1 cellular context compared by ENCODE assay signal in the genomic region with DNA sequence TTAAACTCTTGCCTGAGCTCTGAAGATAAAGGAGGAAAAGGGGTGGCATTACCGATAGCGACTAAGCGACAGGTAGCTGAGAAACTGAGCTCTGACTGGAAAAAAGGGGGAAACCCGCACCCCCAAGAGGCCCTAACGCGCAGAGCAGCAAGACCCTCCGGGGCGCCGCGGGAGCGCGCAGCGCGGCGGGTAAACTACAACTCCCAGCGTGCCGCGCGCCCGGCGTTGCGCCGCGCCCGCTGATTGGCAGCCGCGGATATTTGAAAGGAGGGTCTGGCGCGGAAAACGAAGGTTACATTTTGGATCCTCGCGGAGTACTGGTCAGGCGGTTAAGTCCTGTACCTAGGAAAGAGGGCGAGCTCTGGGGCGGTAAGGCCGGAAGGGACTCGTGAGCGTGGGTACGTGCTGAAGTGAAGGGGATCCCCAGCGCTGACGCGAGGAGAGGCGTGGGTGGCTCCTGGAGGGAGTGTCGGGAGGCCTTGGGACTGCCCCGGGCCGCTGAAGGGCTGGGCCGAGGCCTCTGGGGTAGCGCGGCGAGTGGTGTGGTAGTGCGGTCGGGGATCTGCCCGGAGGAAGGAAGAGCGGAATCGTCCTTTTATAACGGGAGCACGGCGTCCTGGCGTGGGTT.
TF ChIP-seq lines count a peak whose summit lies in the region.

A gene (plus strand): TSS at position 291 of the 628 bp plus-strand sequence. CDS start 468 bp downstream, outside the sequence.

TF ChIP-seq in GM12878, 131 proteins besides CTCF, POLR2A, EP300 and RAD21 (continued from another document and continues in another):
- TF ChIP-seq, protein P1, sequence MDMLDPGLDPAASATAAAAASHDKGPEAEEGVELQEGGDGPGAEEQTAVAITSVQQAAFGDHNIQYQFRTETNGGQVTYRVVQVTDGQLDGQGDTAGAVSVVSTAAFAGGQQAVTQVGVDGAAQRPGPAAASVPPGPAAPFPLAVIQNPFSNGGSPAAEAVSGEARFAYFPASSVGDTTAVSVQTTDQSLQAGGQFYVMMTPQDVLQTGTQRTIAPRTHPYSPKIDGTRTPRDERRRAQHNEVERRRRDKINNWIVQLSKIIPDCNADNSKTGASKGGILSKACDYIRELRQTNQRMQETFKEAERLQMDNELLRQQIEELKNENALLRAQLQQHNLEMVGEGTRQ (IDR thresholded peaks at IDR 0.05; ENCODE audit: borderline replicate concordance, low read depth, low read length) = no peak
- TF ChIP-seq YBX1 (IDR thresholded peaks at IDR 0.05) = no peak
- TF ChIP-seq KLF5 (IDR thresholded peaks at IDR 0.05; ENCODE audit: partially characterized antibody) = peak; percentile 52
- no peak for TF ChIP-seq MTA3 (IDR thresholded peaks at IDR 0.05; ENCODE audit: borderline replicate concordance, low read length)
- no peak; the same call in 1 of the 2 replicates for TF ChIP-seq PAX5 (IDR thresholded peaks at IDR 0.05; ENCODE audit: borderline replicate concordance, low read depth, low read length)
- TF ChIP-seq, protein P2, sequence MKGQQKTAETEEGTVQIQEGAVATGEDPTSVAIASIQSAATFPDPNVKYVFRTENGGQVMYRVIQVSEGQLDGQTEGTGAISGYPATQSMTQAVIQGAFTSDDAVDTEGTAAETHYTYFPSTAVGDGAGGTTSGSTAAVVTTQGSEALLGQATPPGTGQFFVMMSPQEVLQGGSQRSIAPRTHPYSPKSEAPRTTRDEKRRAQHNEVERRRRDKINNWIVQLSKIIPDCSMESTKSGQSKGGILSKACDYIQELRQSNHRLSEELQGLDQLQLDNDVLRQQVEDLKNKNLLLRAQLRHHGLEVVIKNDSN (IDR thresholded peaks at IDR 0.05; ENCODE audit: borderline replicate concordance, extremely low read length, insufficient read depth, low read depth, low read length) = no peak
- TF ChIP-seq, protein P3, sequence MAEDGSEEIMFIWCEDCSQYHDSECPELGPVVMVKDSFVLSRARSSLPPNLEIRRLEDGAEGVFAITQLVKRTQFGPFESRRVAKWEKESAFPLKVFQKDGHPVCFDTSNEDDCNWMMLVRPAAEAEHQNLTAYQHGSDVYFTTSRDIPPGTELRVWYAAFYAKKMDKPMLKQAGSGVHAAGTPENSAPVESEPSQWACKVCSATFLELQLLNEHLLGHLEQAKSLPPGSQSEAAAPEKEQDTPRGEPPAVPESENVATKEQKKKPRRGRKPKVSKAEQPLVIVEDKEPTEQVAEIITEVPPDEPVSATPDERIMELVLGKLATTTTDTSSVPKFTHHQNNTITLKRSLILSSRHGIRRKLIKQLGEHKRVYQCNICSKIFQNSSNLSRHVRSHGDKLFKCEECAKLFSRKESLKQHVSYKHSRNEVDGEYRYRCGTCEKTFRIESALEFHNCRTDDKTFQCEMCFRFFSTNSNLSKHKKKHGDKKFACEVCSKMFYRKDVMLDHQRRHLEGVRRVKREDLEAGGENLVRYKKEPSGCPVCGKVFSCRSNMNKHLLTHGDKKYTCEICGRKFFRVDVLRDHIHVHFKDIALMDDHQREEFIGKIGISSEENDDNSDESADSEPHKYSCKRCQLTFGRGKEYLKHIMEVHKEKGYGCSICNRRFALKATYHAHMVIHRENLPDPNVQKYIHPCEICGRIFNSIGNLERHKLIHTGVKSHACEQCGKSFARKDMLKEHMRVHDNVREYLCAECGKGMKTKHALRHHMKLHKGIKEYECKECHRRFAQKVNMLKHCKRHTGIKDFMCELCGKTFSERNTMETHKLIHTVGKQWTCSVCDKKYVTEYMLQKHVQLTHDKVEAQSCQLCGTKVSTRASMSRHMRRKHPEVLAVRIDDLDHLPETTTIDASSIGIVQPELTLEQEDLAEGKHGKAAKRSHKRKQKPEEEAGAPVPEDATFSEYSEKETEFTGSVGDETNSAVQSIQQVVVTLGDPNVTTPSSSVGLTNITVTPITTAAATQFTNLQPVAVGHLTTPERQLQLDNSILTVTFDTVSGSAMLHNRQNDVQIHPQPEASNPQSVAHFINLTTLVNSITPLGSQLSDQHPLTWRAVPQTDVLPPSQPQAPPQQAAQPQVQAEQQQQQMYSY (CRISPR knock-in tag; IDR thresholded peaks at IDR 0.05) = no peak
- no peak for TF ChIP-seq PAX8 (IDR thresholded peaks at IDR 0.05)
- TF ChIP-seq ZNF384 (IDR thresholded peaks at IDR 0.05; ENCODE audit: borderline replicate concordance, low read depth, low read length) = no peak
- TF ChIP-seq, protein P4, sequence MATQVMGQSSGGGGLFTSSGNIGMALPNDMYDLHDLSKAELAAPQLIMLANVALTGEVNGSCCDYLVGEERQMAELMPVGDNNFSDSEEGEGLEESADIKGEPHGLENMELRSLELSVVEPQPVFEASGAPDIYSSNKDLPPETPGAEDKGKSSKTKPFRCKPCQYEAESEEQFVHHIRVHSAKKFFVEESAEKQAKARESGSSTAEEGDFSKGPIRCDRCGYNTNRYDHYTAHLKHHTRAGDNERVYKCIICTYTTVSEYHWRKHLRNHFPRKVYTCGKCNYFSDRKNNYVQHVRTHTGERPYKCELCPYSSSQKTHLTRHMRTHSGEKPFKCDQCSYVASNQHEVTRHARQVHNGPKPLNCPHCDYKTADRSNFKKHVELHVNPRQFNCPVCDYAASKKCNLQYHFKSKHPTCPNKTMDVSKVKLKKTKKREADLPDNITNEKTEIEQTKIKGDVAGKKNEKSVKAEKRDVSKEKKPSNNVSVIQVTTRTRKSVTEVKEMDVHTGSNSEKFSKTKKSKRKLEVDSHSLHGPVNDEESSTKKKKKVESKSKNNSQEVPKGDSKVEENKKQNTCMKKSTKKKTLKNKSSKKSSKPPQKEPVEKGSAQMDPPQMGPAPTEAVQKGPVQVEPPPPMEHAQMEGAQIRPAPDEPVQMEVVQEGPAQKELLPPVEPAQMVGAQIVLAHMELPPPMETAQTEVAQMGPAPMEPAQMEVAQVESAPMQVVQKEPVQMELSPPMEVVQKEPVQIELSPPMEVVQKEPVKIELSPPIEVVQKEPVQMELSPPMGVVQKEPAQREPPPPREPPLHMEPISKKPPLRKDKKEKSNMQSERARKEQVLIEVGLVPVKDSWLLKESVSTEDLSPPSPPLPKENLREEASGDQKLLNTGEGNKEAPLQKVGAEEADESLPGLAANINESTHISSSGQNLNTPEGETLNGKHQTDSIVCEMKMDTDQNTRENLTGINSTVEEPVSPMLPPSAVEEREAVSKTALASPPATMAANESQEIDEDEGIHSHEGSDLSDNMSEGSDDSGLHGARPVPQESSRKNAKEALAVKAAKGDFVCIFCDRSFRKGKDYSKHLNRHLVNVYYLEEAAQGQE (IDR thresholded peaks at IDR 0.05; ENCODE audit: low read depth, low read length) = no peak
- TF ChIP-seq ZNF622 (IDR thresholded peaks at IDR 0.05) = no peak
- no peak for TF ChIP-seq POLR2AphosphoS5 (IDR thresholded peaks at IDR 0.05; ENCODE audit: low read length)
- TF ChIP-seq CEBPB (IDR thresholded peaks at IDR 0.05; ENCODE audit: borderline replicate concordance in 1 of 2, low read depth in 2 of 2, low read length in 2 of 2) = no peak
- TF ChIP-seq, protein P5, sequence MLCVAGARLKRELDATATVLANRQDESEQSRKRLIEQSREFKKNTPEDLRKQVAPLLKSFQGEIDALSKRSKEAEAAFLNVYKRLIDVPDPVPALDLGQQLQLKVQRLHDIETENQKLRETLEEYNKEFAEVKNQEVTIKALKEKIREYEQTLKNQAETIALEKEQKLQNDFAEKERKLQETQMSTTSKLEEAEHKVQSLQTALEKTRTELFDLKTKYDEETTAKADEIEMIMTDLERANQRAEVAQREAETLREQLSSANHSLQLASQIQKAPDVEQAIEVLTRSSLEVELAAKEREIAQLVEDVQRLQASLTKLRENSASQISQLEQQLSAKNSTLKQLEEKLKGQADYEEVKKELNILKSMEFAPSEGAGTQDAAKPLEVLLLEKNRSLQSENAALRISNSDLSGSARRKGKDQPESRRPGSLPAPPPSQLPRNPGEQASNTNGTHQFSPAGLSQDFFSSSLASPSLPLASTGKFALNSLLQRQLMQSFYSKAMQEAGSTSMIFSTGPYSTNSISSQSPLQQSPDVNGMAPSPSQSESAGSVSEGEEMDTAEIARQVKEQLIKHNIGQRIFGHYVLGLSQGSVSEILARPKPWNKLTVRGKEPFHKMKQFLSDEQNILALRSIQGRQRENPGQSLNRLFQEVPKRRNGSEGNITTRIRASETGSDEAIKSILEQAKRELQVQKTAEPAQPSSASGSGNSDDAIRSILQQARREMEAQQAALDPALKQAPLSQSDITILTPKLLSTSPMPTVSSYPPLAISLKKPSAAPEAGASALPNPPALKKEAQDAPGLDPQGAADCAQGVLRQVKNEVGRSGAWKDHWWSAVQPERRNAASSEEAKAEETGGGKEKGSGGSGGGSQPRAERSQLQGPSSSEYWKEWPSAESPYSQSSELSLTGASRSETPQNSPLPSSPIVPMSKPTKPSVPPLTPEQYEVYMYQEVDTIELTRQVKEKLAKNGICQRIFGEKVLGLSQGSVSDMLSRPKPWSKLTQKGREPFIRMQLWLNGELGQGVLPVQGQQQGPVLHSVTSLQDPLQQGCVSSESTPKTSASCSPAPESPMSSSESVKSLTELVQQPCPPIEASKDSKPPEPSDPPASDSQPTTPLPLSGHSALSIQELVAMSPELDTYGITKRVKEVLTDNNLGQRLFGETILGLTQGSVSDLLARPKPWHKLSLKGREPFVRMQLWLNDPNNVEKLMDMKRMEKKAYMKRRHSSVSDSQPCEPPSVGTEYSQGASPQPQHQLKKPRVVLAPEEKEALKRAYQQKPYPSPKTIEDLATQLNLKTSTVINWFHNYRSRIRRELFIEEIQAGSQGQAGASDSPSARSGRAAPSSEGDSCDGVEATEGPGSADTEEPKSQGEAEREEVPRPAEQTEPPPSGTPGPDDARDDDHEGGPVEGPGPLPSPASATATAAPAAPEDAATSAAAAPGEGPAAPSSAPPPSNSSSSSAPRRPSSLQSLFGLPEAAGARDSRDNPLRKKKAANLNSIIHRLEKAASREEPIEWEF (IDR thresholded peaks at IDR 0.05; ENCODE audit: insufficient replicate concordance, low read depth, low read length) = no peak
- TF ChIP-seq TAF1 (IDR thresholded peaks at IDR 0.05; ENCODE audit: borderline replicate concordance, low read depth, low read length) = no peak
- peak; percentile 46 for TF ChIP-seq SP1 (IDR thresholded peaks at IDR 0.05; ENCODE audit: low read depth, low read length)
- TF ChIP-seq BCL11A (IDR thresholded peaks at IDR 0.05; ENCODE audit: low read depth, low read length) = 0 out of 2 replicates have a peak, but pooled peaks have one; percentile 5
- peak; percentile 87 for TF ChIP-seq MXI1 (IDR thresholded peaks at IDR 0.05; ENCODE audit: low read depth, low read length)
- TF ChIP-seq, protein P6, sequence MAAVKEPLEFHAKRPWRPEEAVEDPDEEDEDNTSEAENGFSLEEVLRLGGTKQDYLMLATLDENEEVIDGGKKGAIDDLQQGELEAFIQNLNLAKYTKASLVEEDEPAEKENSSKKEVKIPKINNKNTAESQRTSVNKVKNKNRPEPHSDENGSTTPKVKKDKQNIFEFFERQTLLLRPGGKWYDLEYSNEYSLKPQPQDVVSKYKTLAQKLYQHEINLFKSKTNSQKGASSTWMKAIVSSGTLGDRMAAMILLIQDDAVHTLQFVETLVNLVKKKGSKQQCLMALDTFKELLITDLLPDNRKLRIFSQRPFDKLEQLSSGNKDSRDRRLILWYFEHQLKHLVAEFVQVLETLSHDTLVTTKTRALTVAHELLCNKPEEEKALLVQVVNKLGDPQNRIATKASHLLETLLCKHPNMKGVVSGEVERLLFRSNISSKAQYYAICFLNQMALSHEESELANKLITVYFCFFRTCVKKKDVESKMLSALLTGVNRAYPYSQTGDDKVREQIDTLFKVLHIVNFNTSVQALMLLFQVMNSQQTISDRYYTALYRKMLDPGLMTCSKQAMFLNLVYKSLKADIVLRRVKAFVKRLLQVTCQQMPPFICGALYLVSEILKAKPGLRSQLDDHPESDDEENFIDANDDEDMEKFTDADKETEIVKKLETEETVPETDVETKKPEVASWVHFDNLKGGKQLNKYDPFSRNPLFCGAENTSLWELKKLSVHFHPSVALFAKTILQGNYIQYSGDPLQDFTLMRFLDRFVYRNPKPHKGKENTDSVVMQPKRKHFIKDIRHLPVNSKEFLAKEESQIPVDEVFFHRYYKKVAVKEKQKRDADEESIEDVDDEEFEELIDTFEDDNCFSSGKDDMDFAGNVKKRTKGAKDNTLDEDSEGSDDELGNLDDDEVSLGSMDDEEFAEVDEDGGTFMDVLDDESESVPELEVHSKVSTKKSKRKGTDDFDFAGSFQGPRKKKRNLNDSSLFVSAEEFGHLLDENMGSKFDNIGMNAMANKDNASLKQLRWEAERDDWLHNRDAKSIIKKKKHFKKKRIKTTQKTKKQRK (IDR thresholded peaks at IDR 0.05; ENCODE audit: low read depth, low read length) = no peak
- TF ChIP-seq TBL1XR1 (IDR thresholded peaks at IDR 0.05; ENCODE audit: low read depth, low read length) = no peak
- TF ChIP-seq, protein P7, sequence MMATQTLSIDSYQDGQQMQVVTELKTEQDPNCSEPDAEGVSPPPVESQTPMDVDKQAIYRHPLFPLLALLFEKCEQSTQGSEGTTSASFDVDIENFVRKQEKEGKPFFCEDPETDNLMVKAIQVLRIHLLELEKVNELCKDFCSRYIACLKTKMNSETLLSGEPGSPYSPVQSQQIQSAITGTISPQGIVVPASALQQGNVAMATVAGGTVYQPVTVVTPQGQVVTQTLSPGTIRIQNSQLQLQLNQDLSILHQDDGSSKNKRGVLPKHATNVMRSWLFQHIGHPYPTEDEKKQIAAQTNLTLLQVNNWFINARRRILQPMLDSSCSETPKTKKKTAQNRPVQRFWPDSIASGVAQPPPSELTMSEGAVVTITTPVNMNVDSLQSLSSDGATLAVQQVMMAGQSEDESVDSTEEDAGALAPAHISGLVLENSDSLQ (IDR thresholded peaks at IDR 0.05) = peak; percentile 94
- TF ChIP-seq DPF2 (IDR thresholded peaks at IDR 0.05) = peak; percentile 66
- TF ChIP-seq MEF2A (IDR thresholded peaks at IDR 0.05; ENCODE audit: insufficient read depth, low read depth, low read length) = no peak
- TF ChIP-seq, protein P8, sequence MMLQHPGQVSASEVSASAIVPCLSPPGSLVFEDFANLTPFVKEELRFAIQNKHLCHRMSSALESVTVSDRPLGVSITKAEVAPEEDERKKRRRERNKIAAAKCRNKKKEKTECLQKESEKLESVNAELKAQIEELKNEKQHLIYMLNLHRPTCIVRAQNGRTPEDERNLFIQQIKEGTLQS (IDR thresholded peaks at IDR 0.05; ENCODE audit: borderline replicate concordance, extremely low read depth, low read depth, low read length) = no peak
- peak; percentile 68 for TF ChIP-seq LARP7 (IDR thresholded peaks at IDR 0.05)
- TF ChIP-seq NFIC (IDR thresholded peaks at IDR 0.05; ENCODE audit: low read depth, low read length) = no peak
- no peak for TF ChIP-seq ATF7 (IDR thresholded peaks at IDR 0.05; ENCODE audit: low read depth)
- no peak; the same call in 1 of the 2 replicates for TF ChIP-seq NR2F1 (conservative IDR thresholded peaks at IDR 0.05)
- no peak for TF ChIP-seq FOXK2 (IDR thresholded peaks at IDR 0.05)
- TF ChIP-seq, protein P9, sequence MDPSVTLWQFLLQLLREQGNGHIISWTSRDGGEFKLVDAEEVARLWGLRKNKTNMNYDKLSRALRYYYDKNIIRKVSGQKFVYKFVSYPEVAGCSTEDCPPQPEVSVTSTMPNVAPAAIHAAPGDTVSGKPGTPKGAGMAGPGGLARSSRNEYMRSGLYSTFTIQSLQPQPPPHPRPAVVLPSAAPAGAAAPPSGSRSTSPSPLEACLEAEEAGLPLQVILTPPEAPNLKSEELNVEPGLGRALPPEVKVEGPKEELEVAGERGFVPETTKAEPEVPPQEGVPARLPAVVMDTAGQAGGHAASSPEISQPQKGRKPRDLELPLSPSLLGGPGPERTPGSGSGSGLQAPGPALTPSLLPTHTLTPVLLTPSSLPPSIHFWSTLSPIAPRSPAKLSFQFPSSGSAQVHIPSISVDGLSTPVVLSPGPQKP (IDR thresholded peaks at IDR 0.05; ENCODE audit: low read depth, low read length) = no peak; the same call in 1 of the 2 replicates
- TF ChIP-seq HDAC2 (IDR thresholded peaks at IDR 0.05) = no peak
